1 cellular context compared by ENCODE assay signal in genomic region chr6:136654086-136654485, GRCh38.
TF ChIP-seq lines count a peak whose summit lies in the region.

No MANE protein-coding gene starts in this region.

TF ChIP-seq in GM23338, 12 proteins besides CTCF, POLR2A, EP300 and RAD21 (continued from another document):
- TF ChIP-seq ZNF462 (CRISPR knock-in tag; IDR thresholded peaks at IDR 0.05) (no peak), REST (IDR thresholded peaks at IDR 0.05; ENCODE audit: unreplicated experiment) (no peak), ZNF331 (CRISPR knock-in tag; IDR thresholded peaks at IDR 0.05; ENCODE audit: low read depth) (no peak), JUNB (IDR thresholded peaks at IDR 0.05; ENCODE audit: unreplicated experiment) (no peak), CREB1 (CRISPR knock-in tag; IDR thresholded peaks at IDR 0.05; ENCODE audit: low read depth) (no peak), STAT1 (IDR thresholded peaks at IDR 0.05; ENCODE audit: unreplicated experiment) (no peak), ZNF114 (CRISPR knock-in tag; IDR thresholded peaks at IDR 0.05) (no peak), NANOG (IDR thresholded peaks at IDR 0.05; ENCODE audit: borderline replicate concordance) (no peak), POLR2AphosphoS5 (IDR thresholded peaks at IDR 0.05; ENCODE audit: low read depth) (no peak), ETS1 (IDR thresholded peaks at IDR 0.05) (no peak), EZH2phosphoT487 (IDR thresholded peaks at IDR 0.05; ENCODE audit: unreplicated experiment) (no peak)
TF ChIP-seq in GM23338: peak in this region for 0.
